Comparison of ENCODE assay signal across 8 cellular contexts in the genomic region with DNA sequence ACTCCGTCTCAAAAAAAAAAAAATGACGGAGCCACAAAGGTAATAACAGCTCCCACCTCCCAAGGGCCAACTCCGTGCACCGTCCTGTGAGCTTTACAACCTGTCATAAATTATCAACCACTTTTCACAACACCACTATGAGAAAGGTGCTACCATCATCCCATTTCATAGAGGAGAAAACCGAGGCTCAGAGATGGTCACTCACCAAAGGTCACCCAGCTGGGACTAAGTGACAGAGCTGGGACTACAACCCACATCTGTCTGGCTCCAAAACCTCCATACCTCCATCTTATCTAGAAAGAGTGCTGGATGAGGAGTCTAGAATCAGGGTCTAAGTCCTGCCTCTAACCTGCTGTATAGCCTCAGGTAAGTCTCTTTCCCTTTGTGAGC. TPM values are rescaled to one million over a fixed set of nuclear protein-coding genes. Genes with fewer than 3 reads are reported as not detected.
DNase-seq lines count a peak whose midpoint lies in the region; TF ChIP-seq lines count a peak whose summit lies in the region.

No MANE protein-coding gene starts in this region.

- H3K4me3 ChIP-seq in AG09309 (ENCODE audit: control insufficient read depth, low read depth, low read length) (peak overlapping the region; percentile 34), brain microvascular endothelial cell (ENCODE audit: low read depth, low read length) (no peak overlapping the region), neuronal stem cell (ENCODE audit: low read length in 2 of 2) (no peak overlapping the region), Caco-2 (ENCODE audit: low read depth, low read length) (no peak overlapping the region)

- BruUV-seq in Caco-2 (replicated peaks; lab: Mats Ljungman, UMichigan) = no TSS peak

- H3K4ac ChIP-seq in neuronal stem cell (ENCODE audit: low read length) = no peak overlapping the region

- H3K27ac Mint-ChIP-seq in IgD-negative memory B cell (peak overlapping the region; percentile 87 to 99 (median 99)), nephron (peak overlapping the region in 2 of 3 experiments; percentile 52 to 86), Caco-2 (ENCODE audit: unreplicated experiment) (no peak overlapping the region)

- H3K9me3 Mint-ChIP-seq in IgD-negative memory B cell (no peaks in the 10 kb centered on the region), nephron (no peaks in the 10 kb centered on the region), Caco-2 (ENCODE audit: unreplicated experiment) (no peaks in the 10 kb centered on the region)

- no peaks in the 10 kb centered on the region for H3K36me3 ChIP-seq in brain microvascular endothelial cell (replicated peaks)
- H3K36me3 ChIP-seq in neuronal stem cell (replicated peaks in 1 of 2; ENCODE audit: control insufficient read depth in 2 of 2, insufficient read depth in 2 of 2, low read length in 2 of 2) = peaks cover 0 to 6% of the 10 kb centered on the region in 2 donors
- H3K36me3 ChIP-seq in Caco-2 (ENCODE audit: control insufficient read depth, insufficient read depth, low read length) = no peaks in the 10 kb centered on the region; the same call in 1 of the 2 replicates

- H2BK120ac ChIP-seq in neuronal stem cell (ENCODE audit: low read depth, low read length) = no peak overlapping the region

- CTCF ChIA-PET in Caco-2 (lab: Charles Lee) = interaction anchor here (1.2 kb wide), 1 partner anchor 63 kb away, joined by 3 read pairs; no protein-coding TSS in a partner anchor

- H3K27me3 Mint-ChIP-seq in IgD-negative memory B cell (peaks cover 5% of the 10 kb centered on the region), nephron (ENCODE audit: low read depth) (peaks cover 13% of the 10 kb centered on the region), Caco-2 (ENCODE audit: insufficient read depth, unreplicated experiment) (no peaks in the 10 kb centered on the region)

- H3K4me3 Mint-ChIP-seq in IgD-negative memory B cell = peak overlapping the region; percentile 73 to 97 (median 88)
- no peak overlapping the region for H3K4me3 Mint-ChIP-seq in nephron
- H3K4me3 Mint-ChIP-seq in Caco-2 (ENCODE audit: unreplicated experiment) = no peak overlapping the region

- H4K91ac ChIP-seq in neuronal stem cell (ENCODE audit: low read depth, low read length, poor library complexity) = no peak overlapping the region

- no peak overlapping the region for H3K9ac ChIP-seq in neuronal stem cell (ENCODE audit: low read depth, low read length, poor library complexity)

- TF ChIP-seq CTCF in AG09309 (IDR thresholded peaks at IDR 0.05; ENCODE audit: control insufficient read depth, insufficient read depth, low read depth, low read length, missing control alignments) (no peak), brain microvascular endothelial cell (IDR thresholded peaks at IDR 0.05; ENCODE audit: low read depth, low read length, missing control alignments) (no peak), nephron (IDR thresholded peaks at IDR 0.05; ENCODE audit: unreplicated experiment in 3 of 3) (no peak), Caco-2 (IDR thresholded peaks at IDR 0.05; ENCODE audit: insufficient read depth in 1 of 2, low read depth in 1 of 2, low read length in 1 of 2, severe bottlenecking in 1 of 2, unreplicated experiment in 1 of 2) (no peak)

- no peak overlapping the region for H3K14ac ChIP-seq in neuronal stem cell (ENCODE audit: low read length)

- H3K79me1 ChIP-seq in neuronal stem cell (ENCODE audit: low read depth, low read length) = peaks cover 4% of the 10 kb centered on the region

- no peak overlapping the region for H2BK5ac ChIP-seq in neuronal stem cell (ENCODE audit: low read length)

- no peak overlapping the region for H2AK5ac ChIP-seq in neuronal stem cell (ENCODE audit: low read depth, low read length)

- intact Hi-C loops in Caco-2 (cut with micrococcal nuclease; ENCODE audit: unreplicated experiment) = loop anchor here (2.0 kb wide), 1 partner anchor 79 kb away; no protein-coding TSS in a partner anchor

- H2BK15ac ChIP-seq in neuronal stem cell (ENCODE audit: low read length) = no peak overlapping the region

- H3K4me1 Mint-ChIP-seq in IgD-negative memory B cell (peaks cover 50 to 72% (median 60%) of the 10 kb centered on the region in 3 donors), nephron (peaks cover 61% of the 10 kb centered on the region), Caco-2 (ENCODE audit: low read depth, unreplicated experiment) (peaks cover 15% of the 10 kb centered on the region)

- no peaks in the 10 kb centered on the region for H3K9me3 ChIP-seq in neuronal stem cell (replicated peaks in 1 of 2; ENCODE audit: control insufficient read depth in 2 of 2, insufficient read depth in 1 of 2, low read depth in 1 of 2, low read length in 2 of 2)
- no peaks in the 10 kb centered on the region for H3K9me3 ChIP-seq in Caco-2

- DNase-seq in AG09309 (ENCODE audit: low read depth) (no peak), brain microvascular endothelial cell (no peak), neuronal stem cell (ENCODE audit: low spot score) (no peak), putamen (ENCODE audit: low spot score) (no peak), GOT3 (lab: John Stamatoyannopoulos, UW) (no peak), Caco-2 (no peak)

- no peak overlapping the region for H3K23ac ChIP-seq in neuronal stem cell (ENCODE audit: low read depth, low read length, poor library complexity)

- no peaks in the 10 kb centered on the region for H3K27me3 ChIP-seq in brain microvascular endothelial cell (replicated peaks)
- H3K27me3 ChIP-seq in neuronal stem cell (ENCODE audit: control insufficient read depth in 3 of 3, insufficient read depth in 3 of 3, low read depth in 1 of 3, low read length in 3 of 3) = no peaks in the 10 kb centered on the region
- no peaks in the 10 kb centered on the region for H3K27me3 ChIP-seq in Caco-2 (replicated peaks; ENCODE audit: control insufficient read depth, insufficient read depth, low read length)

- H3K27ac ChIP-seq in brain microvascular endothelial cell = peak overlapping the region; percentile 94
- no peak overlapping the region for H3K27ac ChIP-seq in neuronal stem cell (replicated peaks; ENCODE audit: low read length)

- no peak overlapping the region for H2BK12ac ChIP-seq in neuronal stem cell (ENCODE audit: low read length)

- POLR2A ChIA-PET in Caco-2 (lab: Charles Lee) = no interaction called here

- no CpG with 5 or more reads among the region's 5 CpGs for WGBS in neuronal stem cell (ENCODE audit: extremely low coverage in 2 of 2, insufficient read length in 2 of 2, insufficient replicate concordance in 1 of 2), 2 donors

- H3K4me1 ChIP-seq in neuronal stem cell (ENCODE audit: control insufficient read depth in 2 of 2, insufficient read depth in 1 of 2, low read depth in 1 of 2, low read length in 2 of 2) (peaks cover 21 to 24% of the 10 kb centered on the region in 2 donors), Caco-2 (peaks cover 19% of the 10 kb centered on the region)

- no peak overlapping the region for H3K18ac ChIP-seq in neuronal stem cell (ENCODE audit: low read length)

- no peak overlapping the region for H4K8ac ChIP-seq in neuronal stem cell (ENCODE audit: low read depth, low read length)

- in situ Hi-C loops in brain microvascular endothelial cell (cut with HindIII; ENCODE audit: low pct_ligation_motif_present, low sequenced_read_pairs) = no loop called here

- H3K4me2 ChIP-seq in neuronal stem cell (ENCODE audit: insufficient read depth, low read length, poor library complexity, severe bottlenecking) = no peak overlapping the region

- H2AFZ ChIP-seq in neuronal stem cell (ENCODE audit: low read length) = no peak overlapping the region

- no peaks in the 10 kb centered on the region for H3K36me3 Mint-ChIP-seq in IgD-negative memory B cell
- H3K36me3 Mint-ChIP-seq in nephron (ENCODE audit: low read depth) = no peaks in the 10 kb centered on the region
- H3K36me3 Mint-ChIP-seq in Caco-2 (ENCODE audit: insufficient read depth, unreplicated experiment) = no peaks in the 10 kb centered on the region

RNA-seq across cellular contexts. Expression of a gene that starts 43.6 kb away (rescaled TPM):
- polyA plus RNA-seq in IgD-negative memory B cell = 58.6 TPM
- polyA plus RNA-seq in neuronal stem cell (2013, experiment 1 of 2) = 10.7 TPM
- polyA plus RNA-seq in neuronal stem cell (2013, experiment 2 of 2) = 10.7 TPM
- 49.6 and 50.2 TPM in 2 replicates for total RNA-seq in Caco-2 (2022)

Comparison
In these comparisons a context has a peak if more than half of its experiments do, and no peak if none do; other contexts are left out.
1. H3K4me3 Mint-ChIP-seq: peak in IgD-negative memory B cell (4 of 4); none in nephron (0 of 3) and Caco-2 (single experiment).